Comparison of ENCODE assay signal across 24 cellular contexts in genomic region chr1:67201891-67202290, GRCh38. TPM values are rescaled to one million over a fixed set of nuclear protein-coding genes. Genes with fewer than 3 reads are reported as not detected.
A peak's percentile ranks its signal among the peaks of the same experiment; 100 is the strongest.
DNase-seq lines count a peak whose midpoint lies in the region; FAIRE-seq and TF ChIP-seq lines count a peak whose summit lies in the region.
"Had no signal": no experiment of that assay in that cellular context is flagged by ENCODE, and none has a peak within 500 bp of the region (broad histone marks: within the 10 kb centered on the region; RNA-seq: fewer than 3 reads in every experiment).

No MANE protein-coding gene starts in this region.

- FAIRE-seq in astrocyte (lab: Jason Lieb, UNC), result no peak
- FAIRE-seq: A204.1, GM12891, HTR-8/SVneo had no signal

- no peaks in the 10 kb centered on the region for H3F3A ChIP-seq in GM23248 (ENCODE audit: insufficient read depth)

- H3K9me3 ChIP-seq in GM23248 (ENCODE audit: low read depth), result no peaks in the 10 kb centered on the region
- no peaks in the 10 kb centered on the region for H3K9me3 ChIP-seq in astrocyte (ENCODE audit: insufficient read depth, low read depth, low read length)
- H3K9me3 ChIP-seq in HAP-1, result no peaks in the 10 kb centered on the region
- H3K9me3 ChIP-seq: MG63, Peyer's patch had no signal

- H3K27me3 ChIP-seq in GM23248 (replicated peaks; ENCODE audit: insufficient read depth) (peaks cover 5% of the 10 kb centered on the region; the same call in 1 of the 2 replicates), astrocyte (ENCODE audit: insufficient read depth, low read length) (no peaks in the 10 kb centered on the region), HAP-1 (ENCODE audit: low read depth) (no peaks in the 10 kb centered on the region)
- H3K27me3 ChIP-seq: MG63, Peyer's patch had no signal

- H3K4me2 ChIP-seq in GM23248 (ENCODE audit: unreplicated experiment) (no peak overlapping the region), astrocyte (ENCODE audit: low read length) (no peak overlapping the region)

- in situ Hi-C loops in GM23248 (cut with MboI) (no loop called here), HAP-1 (cut with MboI; ENCODE audit: low sequenced_read_pairs) (no loop called here)

- no peak for TF ChIP-seq CTCF in astrocyte (IDR thresholded peaks at IDR 0.05; ENCODE audit: insufficient read depth, low read depth, low read length)

- H3K27me3 Mint-ChIP-seq in astrocyte (ENCODE audit: low read depth, unreplicated experiment), result peaks cover 4% of the 10 kb centered on the region
- H3K27me3 Mint-ChIP-seq: CD4-positive, CD25-positive, alpha-beta regulatory T cell; IgD-negative memory B cell had no signal

- H3K9ac ChIP-seq in GM23248 (no peak overlapping the region), astrocyte (ENCODE audit: low read length) (no peak overlapping the region)

- peaks cover 3% of the 10 kb centered on the region for H3K9me3 Mint-ChIP-seq in astrocyte (ENCODE audit: unreplicated experiment)
- H3K9me3 Mint-ChIP-seq: H9, IgD-negative memory B cell had no signal

- H2AFZ ChIP-seq in GM23248, result no peak overlapping the region
- no peak overlapping the region for H2AFZ ChIP-seq in astrocyte (ENCODE audit: low read depth, low read length)

- no peaks in the 10 kb centered on the region for H3K79me2 ChIP-seq in GM23248 (ENCODE audit: insufficient read depth)
- no peaks in the 10 kb centered on the region for H3K79me2 ChIP-seq in astrocyte (ENCODE audit: insufficient read depth, low read length)

- 62 to 63% methylated on average over 1 of the region's 1 CpG for WGBS in GM23248 (ENCODE audit: low coverage in 1 of 2, low lambda C conversion rate in 2 of 2, missing lambda C conversion rate in 2 of 2), 2 experiments

- H3K27ac ChIP-seq in GM23248 (no peak overlapping the region), astrocyte (ENCODE audit: low read depth, low read length) (no peak overlapping the region)
- H3K27ac ChIP-seq: Peyer's patch had no signal

- H3K36me3 Mint-ChIP-seq in astrocyte (ENCODE audit: low read depth, unreplicated experiment), result no peaks in the 10 kb centered on the region

- no peak overlapping the region for H3K27ac Mint-ChIP-seq in astrocyte (ENCODE audit: unreplicated experiment)
- H3K27ac Mint-ChIP-seq: CD4-positive, CD25-positive, alpha-beta regulatory T cell; H9; IgD-negative memory B cell had no signal

- H4K20me1 ChIP-seq in GM23248 (ENCODE audit: insufficient read depth), result no peaks in the 10 kb centered on the region
- no peaks in the 10 kb centered on the region for H4K20me1 ChIP-seq in astrocyte (ENCODE audit: insufficient read depth, low read length)

- no peak overlapping the region for H3K4me3 Mint-ChIP-seq in astrocyte (ENCODE audit: unreplicated experiment)
- H3K4me3 Mint-ChIP-seq: CD4-positive, CD25-positive, alpha-beta regulatory T cell; H9; IgD-negative memory B cell had no signal

- H3K4me3 ChIP-seq in GM23248 (no peak overlapping the region), astrocyte (ENCODE audit: insufficient read depth, low read depth, low read length) (no peak overlapping the region), HAP-1 (no peak overlapping the region)
- H3K4me3 ChIP-seq: MG63, Peyer's patch had no signal

- H3K9me2 ChIP-seq in GM23248 (ENCODE audit: insufficient read depth), result no peaks in the 10 kb centered on the region

- 0 out of 2 replicates have a peak, but pooled peaks cover 7% of the 10 kb centered on the region for H3K4me1 ChIP-seq in GM23248 (ENCODE audit: insufficient read depth)
- no peaks in the 10 kb centered on the region for H3K4me1 ChIP-seq in astrocyte (ENCODE audit: insufficient read depth, low read length)
- 0 out of 2 replicates have a peak, but pooled peaks cover under 1% of the 10 kb centered on the region for H3K4me1 ChIP-seq in HAP-1
- H3K4me1 ChIP-seq: Peyer's patch had no signal

- H3K36me3 ChIP-seq in GM23248 (ENCODE audit: low read depth) (no peaks in the 10 kb centered on the region), astrocyte (ENCODE audit: insufficient read depth, low read length) (no peaks in the 10 kb centered on the region), HAP-1 (replicated peaks) (no peaks in the 10 kb centered on the region)
- H3K36me3 ChIP-seq: MG63, Peyer's patch had no signal

- DNase-seq in AG20443 (ENCODE audit: low spot score), result peak; percentile 13
- peak; percentile 30 for DNase-seq in GM23248
- peak; percentile 62 for DNase-seq in astrocyte (ENCODE audit: low read depth)
- peak; percentile 5 for DNase-seq in iris pigment epithelial cell (ENCODE audit: low read depth)
- no peak for DNase-seq in HAP-1 (ENCODE audit: low spot score in 2 of 2)
- DNase-seq in activated T-cell treated with anti-CD3 and anti-CD28 coated beads, Interleukin-2, amount 50 U/mL, for 48 hours, result no peak
- no peak for DNase-seq in anterior cingulate cortex (lab: John Stamatoyannopoulos, UW)
- DNase-seq: CD4-positive, CD25-positive, alpha-beta regulatory T cell; H9; Karpas-422; MG63; NCI-H1417; NCI-H1694 treated with DMSO at 0.1 percent for 48 hours; NCI-H2081 treated with DMSO at 0.1 percent for 48 hours; NCI-H2171 treated with DMSO at 0.1 percent for 48 hours; NCI-H524 treated with DMSO at 0.1 percent for 48 hours; NCI-H82; Peyer's patch had no signal

- H3K4me1 Mint-ChIP-seq in astrocyte (ENCODE audit: low read depth, unreplicated experiment), result peaks cover 4% of the 10 kb centered on the region
- H3K4me1 Mint-ChIP-seq: H9, IgD-negative memory B cell had no signal

RNA-seq across cellular contexts. Expression of gene IL23R, which starts 35.6 kb away (rescaled TPM):
- total RNA-seq in GM23248 (2014; rRNA removed; shearing (Covaris generic)), result not detected in 2 replicates
- polyA plus RNA-seq in GM23248 (2016; fragmentation: Nextera tagmentation; extraction: Ambion mirVana), result not detected in 2 replicates
- not detected in 2 replicates for total RNA-seq in astrocyte
- total RNA-seq: CD4-positive, CD25-positive, alpha-beta regulatory T cell; H9; Right ventricle myocardium inferior had no signal
- polyA plus RNA-seq: BJ, IgD-negative memory B cell had no signal

Comparison
In these comparisons a context has a peak if more than half of its experiments do, and no peak if none do; other contexts are left out.
1. DNase-seq: peak in AG20443 (single experiment), GM23248 (single experiment), astrocyte (single experiment) and iris pigment epithelial cell (single experiment); none in HAP-1 (0 of 2), activated T-cell treated with anti-CD3 and anti-CD28 coated beads, Interleukin-2, amount 50 U/mL, for 48 hours (0 of 2) and anterior cingulate cortex (0 of 58).